In genomic region chr22:30314918-30315317, GRCh38 we compare ENCODE assay signal across 9 cellular contexts. TPM values are rescaled to one million over a fixed set of nuclear protein-coding genes. Genes with fewer than 3 reads are reported as not detected.
DNase-seq lines count a peak whose midpoint lies in the region; ATAC-seq and TF ChIP-seq lines count a peak whose summit lies in the region.
"Had no signal": no experiment of that assay in that cellular context is flagged by ENCODE, and none has a peak within 500 bp of the region (broad histone marks: within the 10 kb centered on the region; RNA-seq: fewer than 3 reads in every experiment).

No MANE protein-coding gene starts in this region.

- H3K27ac ChIP-seq in esophagus squamous epithelium: peak overlapping the region in 3 of 4 donors; percentile 51 to 99 (median 94)
- peak overlapping the region in 2 of 3 donors; percentile 31 to 39 for H3K27ac ChIP-seq in thyroid gland

- H3K9me3 ChIP-seq in esophagus squamous epithelium (no peaks in the 10 kb centered on the region), thyroid gland (no peaks in the 10 kb centered on the region)

- peak; percentile 79 for DNase-seq in activated CD4-positive, alpha-beta T cell treated with anti-CD3 and anti-CD28 coated beads, Interleukin-2, amount 10 ng/mL, durations not matched to agents 24 days and 14 days
- DNase-seq in esophagus squamous epithelium (lab: John Stamatoyannopoulos, UW) (no peak), thyroid gland (no peak), SKM-1 (lab: John Stamatoyannopoulos, UW; ENCODE audit: unreplicated experiment) (no peak), NCI-H128 (lab: John Stamatoyannopoulos, UW; ENCODE audit: unreplicated experiment) (no peak)
- DNase-seq: NCI-H524 treated with DMSO at 0.1 percent for 48 hours had no signal

- TF ChIP-seq CTCF in esophagus squamous epithelium (IDR thresholded peaks at IDR 0.05) (no peak), thyroid gland (IDR thresholded peaks at IDR 0.05) (no peak)

- H3K4me3 ChIP-seq in esophagus squamous epithelium: no peak overlapping the region
- no peak overlapping the region for H3K4me3 ChIP-seq in thyroid gland (replicated peaks in 1 of 3)

- H3K27ac Mint-ChIP-seq in activated CD4-positive, alpha-beta T cell treated with anti-CD3 and anti-CD28 coated beads, Interleukin-2, amount 10 ng/mL, durations not matched to agents 24 days and 14 days: peak overlapping the region; percentile 82

- no peaks in the 10 kb centered on the region for H3K9me3 Mint-ChIP-seq in activated CD4-positive, alpha-beta T cell treated with anti-CD3 and anti-CD28 coated beads, Interleukin-2, amount 10 ng/mL, durations not matched to agents 24 days and 14 days

- H3K36me3 ChIP-seq in esophagus squamous epithelium (peaks cover 0 to 51% (median 0%) of the 10 kb centered on the region in 3 donors), thyroid gland (no peaks in the 10 kb centered on the region)

- 46 to 57% methylated on average over 7 to 8 of the region's 8 CpGs for WGBS in esophagus squamous epithelium, 2 donors
- 85 to 92% methylated on average over 8 of the region's 8 CpGs for WGBS in thyroid gland, 2 donors

- H3K27me3 Mint-ChIP-seq in activated CD4-positive, alpha-beta T cell treated with anti-CD3 and anti-CD28 coated beads, Interleukin-2, amount 10 ng/mL, durations not matched to agents 24 days and 14 days: no peaks in the 10 kb centered on the region

- no peaks in the 10 kb centered on the region for H3K27me3 ChIP-seq in esophagus squamous epithelium
- no peaks in the 10 kb centered on the region for H3K27me3 ChIP-seq in thyroid gland

- peak overlapping the region; percentile 37 for H3K4me3 Mint-ChIP-seq in activated CD4-positive, alpha-beta T cell treated with anti-CD3 and anti-CD28 coated beads, Interleukin-2, amount 10 ng/mL, durations not matched to agents 24 days and 14 days

- ATAC-seq in HG02610 (IDR thresholded peaks at IDR 0.05; ENCODE audit: unreplicated experiment) (peak; percentile 61), HG02938 (IDR thresholded peaks at IDR 0.05; ENCODE audit: unreplicated experiment) (no peak)

- intact Hi-C loops in activated CD4-positive, alpha-beta T cell treated with anti-CD3 and anti-CD28 coated beads, Interleukin-2, amount 10 ng/mL, durations not matched to agents 24 days and 14 days (cut with micrococcal nuclease): loop anchor here (1.0 kb wide), 1 partner anchor 9 kb away; no protein-coding TSS in a partner anchor
- intact Hi-C loops in esophagus squamous epithelium (cut with DNase I) (no loop called here), thyroid gland (cut with DNase I) (no loop called here)

- H3K36me3 Mint-ChIP-seq in activated CD4-positive, alpha-beta T cell treated with anti-CD3 and anti-CD28 coated beads, Interleukin-2, amount 10 ng/mL, durations not matched to agents 24 days and 14 days (ENCODE audit: low read depth): peaks cover 45% of the 10 kb centered on the region

- peaks cover 69 to 100% (median 94%) of the 10 kb centered on the region in 3 donors for H3K4me1 ChIP-seq in esophagus squamous epithelium
- peaks cover 59 to 97% of the 10 kb centered on the region in 2 donors for H3K4me1 ChIP-seq in thyroid gland

- peaks cover 89% of the 10 kb centered on the region for H3K4me1 Mint-ChIP-seq in activated CD4-positive, alpha-beta T cell treated with anti-CD3 and anti-CD28 coated beads, Interleukin-2, amount 10 ng/mL, durations not matched to agents 24 days and 14 days

- TF ChIP-seq POLR2A in esophagus squamous epithelium (IDR thresholded peaks at IDR 0.05) (no peak), thyroid gland (IDR thresholded peaks at IDR 0.05) (no peak)

RNA-seq across cellular contexts. Expression of gene TBC1D10A, which starts 11.8 kb away (rescaled TPM):
- total RNA-seq in activated CD4-positive, alpha-beta T cell treated with anti-CD3 and anti-CD28 coated beads, Interleukin-2, amount 10 ng/mL, durations not matched to agents 24 days and 14 days: 18.9 and 19.3 TPM in 2 replicates
- total RNA-seq in esophagus squamous epithelium: 10 to 100 TPM; 40.7 to 55.1 (median 47.0) TPM
- total RNA-seq in thyroid gland: 10 to 100 TPM; 28.4 to 44.7 (median 35.9) TPM

RNA-seq across cellular contexts. Expression of gene CASTOR1, which starts 25.6 kb away (rescaled TPM):
- total RNA-seq in activated CD4-positive, alpha-beta T cell treated with anti-CD3 and anti-CD28 coated beads, Interleukin-2, amount 10 ng/mL, durations not matched to agents 24 days and 14 days: 4.7 and 7.3 TPM in 2 replicates
- total RNA-seq in esophagus squamous epithelium (10 to 100 TPM; 18.9 to 76.4 (median 40.7) TPM), thyroid gland (10 to 100 TPM; 16.5 to 36.0 (median 27.7) TPM)

RNA-seq across cellular contexts. Expression of gene SF3A1, which starts 41.8 kb away (rescaled TPM):
- 314 and 319 TPM in 2 replicates for total RNA-seq in activated CD4-positive, alpha-beta T cell treated with anti-CD3 and anti-CD28 coated beads, Interleukin-2, amount 10 ng/mL, durations not matched to agents 24 days and 14 days
- 10 to 100 TPM; 29.1 to 94.2 (median 63.3) TPM for total RNA-seq in esophagus squamous epithelium
- total RNA-seq in thyroid gland: 100 to 1,000 TPM in 3 of 4 donors, 10 to 100 TPM in 1; 52.8 to 193 (median 135) TPM

RNA-seq across cellular contexts. Expression of gene CCDC157, which starts 41.9 kb away (rescaled TPM):
- total RNA-seq in activated CD4-positive, alpha-beta T cell treated with anti-CD3 and anti-CD28 coated beads, Interleukin-2, amount 10 ng/mL, durations not matched to agents 24 days and 14 days: 2.9 and 3.2 TPM in 2 replicates
- 1 to 10 TPM in 3 of 4 donors, under 1 TPM in 1; 0.47 to 9.2 (median 3.1) TPM for total RNA-seq in esophagus squamous epithelium
- 10 to 100 TPM in 3 of 4 donors, 1 to 10 TPM in 1; 8.1 to 18.3 (median 15.6) TPM for total RNA-seq in thyroid gland

RNA-seq across cellular contexts. Expression of gene OSM, which starts 48.3 kb away (rescaled TPM):
- 61.0 and 62.8 TPM in 2 replicates for total RNA-seq in activated CD4-positive, alpha-beta T cell treated with anti-CD3 and anti-CD28 coated beads, Interleukin-2, amount 10 ng/mL, durations not matched to agents 24 days and 14 days
- total RNA-seq in esophagus squamous epithelium (1 to 10 TPM in 1 of 4 donors, under 1 TPM in 2, not detected in 1; 0.19 to 5.7 (median 0.19) TPM), thyroid gland (under 1 TPM in 1 of 4 donors, not detected in 3; 0.40 TPM)
- total RNA-seq: myocyte had no signal
